ENCODE assay signal across 25 cellular contexts in genomic region chr19:43848821-43849220, GRCh38. TPM values are rescaled to one million over a fixed set of nuclear protein-coding genes. Genes with fewer than 3 reads are reported as not detected.
DNase-seq lines count a peak whose midpoint lies in the region; ATAC-seq, FAIRE-seq and TF ChIP-seq lines count a peak whose summit lies in the region.
"Had no signal": no experiment of that assay in that cellular context is flagged by ENCODE, and none has a peak within 500 bp of the region (broad histone marks: within the 10 kb centered on the region; RNA-seq: fewer than 3 reads in every experiment).

No MANE protein-coding gene starts in this region.

- peaks cover 35% of the 10 kb centered on the region for H3K36me3 Mint-ChIP-seq in activated T-helper 2 cell treated with anti-CD3 and anti-CD28 coated beads, Interferon-gamma antibody, Interleukin-2, Interleukin-4, amounts not matched to agents 10 μg/mL and 5 μg/mL and 100 μg/mL, durations not matched to agents 14 hours and 24 hours and 36 hours (ENCODE audit: low read depth)
- peaks cover 35% of the 10 kb centered on the region for H3K36me3 Mint-ChIP-seq in activated T-cell treated with anti-CD3 and anti-CD28 coated beads, Interleukin-2, amount 50 U/mL, for 4 hours (ENCODE audit: insufficient read depth)

- no peak for ATAC-seq in A549
- ATAC-seq in GM12878: no peak
- ATAC-seq in activated T-cell treated with anti-CD3 and anti-CD28 coated beads, Interleukin-2, amount 50 U/mL, for 4 hours: no peak
- ATAC-seq: CD8-positive, alpha-beta T cell; HepG2 had no signal

- no peak overlapping the region for H3K27ac Mint-ChIP-seq in activated T-helper 2 cell treated with anti-CD3 and anti-CD28 coated beads, Interferon-gamma antibody, Interleukin-2, Interleukin-4, amounts not matched to agents 10 μg/mL and 5 μg/mL and 100 μg/mL, durations not matched to agents 14 hours and 24 hours and 36 hours
- H3K27ac Mint-ChIP-seq: CD14-positive monocyte; CD8-positive, alpha-beta T cell; H9; IgD-negative memory B cell had no signal

- H3K27me3 Mint-ChIP-seq in activated T-helper 2 cell treated with anti-CD3 and anti-CD28 coated beads, Interferon-gamma antibody, Interleukin-2, Interleukin-4, amounts not matched to agents 10 μg/mL and 5 μg/mL and 100 μg/mL, durations not matched to agents 14 hours and 24 hours and 36 hours (ENCODE audit: low read depth): no peaks in the 10 kb centered on the region
- no peaks in the 10 kb centered on the region for H3K27me3 Mint-ChIP-seq in activated T-cell treated with anti-CD3 and anti-CD28 coated beads, Interleukin-2, amount 50 U/mL, for 4 hours (ENCODE audit: low read depth)
- H3K27me3 Mint-ChIP-seq: IgD-negative memory B cell had no signal

- no peaks in the 10 kb centered on the region for H3K79me2 ChIP-seq in GM12878 (ENCODE audit: control insufficient read depth, insufficient read depth, low read length)

- TF ChIP-seq POLR2A in A549 (IDR thresholded peaks at IDR 0.05; ENCODE audit: low read length) (no peak), GM12878 (IDR thresholded peaks at IDR 0.05; ENCODE audit: low read depth, low read length) (no peak)

- TF ChIP-seq RAD21 in A549 (conservative IDR thresholded peaks at IDR 0.05 in 1 of 2, IDR thresholded peaks at IDR 0.05 in 1 of 2) (no peak), GM12878 (IDR thresholded peaks at IDR 0.05; ENCODE audit: insufficient read depth, low read depth, low read length) (no peak)

- H3K36me3 ChIP-seq in HEK293 (ENCODE audit: control insufficient read depth in 2 of 2, insufficient read depth in 1 of 2, low read length in 2 of 2) (peaks cover 56 to 81% of the 10 kb centered on the region in 2 experiments), GM12878 (ENCODE audit: control insufficient read depth in 2 of 2, insufficient read depth in 2 of 2, low read length in 1 of 2) (no peaks in the 10 kb centered on the region), muscle layer of duodenum (ENCODE audit: control insufficient read depth in 1 of 2, insufficient read depth in 2 of 2, low read length in 2 of 2) (peaks cover 34 to 76% of the 10 kb centered on the region in 2 donors)

- FAIRE-seq in A549 (lab: Jason Lieb, UNC): peak; percentile 59
- no peak for FAIRE-seq in GM12878 (lab: Jason Lieb, UNC)
- FAIRE-seq in frontal cortex (lab: Jason Lieb, UNC): no peak
- FAIRE-seq: GM12891, HepG2 had no signal

- H3K4me1 ChIP-seq in A549 (no peaks in the 10 kb centered on the region), HEK293 (ENCODE audit: control insufficient read depth, insufficient read depth, low read length) (no peaks in the 10 kb centered on the region), GM12878 (ENCODE audit: control insufficient read depth, insufficient read depth, low read length) (no peaks in the 10 kb centered on the region), muscle layer of duodenum (ENCODE audit: control insufficient read depth in 1 of 2, insufficient read depth in 2 of 2, low read length in 2 of 2) (no peaks in the 10 kb centered on the region)
- H3K4me1 ChIP-seq: BLaER1 had no signal

- POLR2A ChIA-PET in A549 (lab: Yijun Ruan, JAX) (no interaction called here), HEK293 (lab: Yijun Ruan, JAX) (no interaction called here), GM12878 (lab: Charles Lee) (no interaction called here)

- H3K9me3 ChIP-seq in A549: peaks cover 92% of the 10 kb centered on the region
- peaks cover 49% of the 10 kb centered on the region for H3K9me3 ChIP-seq in HEK293 (ENCODE audit: control insufficient read depth, insufficient read depth, low read depth, low read length)
- H3K9me3 ChIP-seq in GM12878 (replicated peaks; ENCODE audit: control insufficient read depth, insufficient read depth, low read length): peaks cover 19% of the 10 kb centered on the region
- peaks cover 74 to 79% of the 10 kb centered on the region in 2 donors for H3K9me3 ChIP-seq in muscle layer of duodenum (ENCODE audit: control insufficient read depth in 1 of 2, low read length in 2 of 2)

- H3K27me3 ChIP-seq in GM12878 (replicated peaks in 1 of 2; ENCODE audit: control insufficient read depth in 2 of 2, insufficient read depth in 2 of 2, low read length in 1 of 2): no peaks in the 10 kb centered on the region
- no peaks in the 10 kb centered on the region for H3K27me3 ChIP-seq in muscle layer of duodenum (ENCODE audit: low read depth, low read length)
- H3K27me3 ChIP-seq: BLaER1 had no signal

- H3K4me3 ChIP-seq in A549 (no peak overlapping the region), HEK293 (ENCODE audit: low read depth, low read length) (no peak overlapping the region), GM12878 (no peak overlapping the region), muscle layer of duodenum (ENCODE audit: low read depth in 1 of 2, low read length in 2 of 2) (peak overlapping the region; percentile 21 to 54)
- H3K4me3 ChIP-seq: BLaER1, GM23248 had no signal

- no peaks in the 10 kb centered on the region for H3K4me1 Mint-ChIP-seq in activated T-helper 2 cell treated with anti-CD3 and anti-CD28 coated beads, Interferon-gamma antibody, Interleukin-2, Interleukin-4, amounts not matched to agents 10 μg/mL and 5 μg/mL and 100 μg/mL, durations not matched to agents 14 hours and 24 hours and 36 hours (ENCODE audit: low read depth)
- H3K4me1 Mint-ChIP-seq in activated T-cell treated with anti-CD3 and anti-CD28 coated beads, Interleukin-2, amount 50 U/mL, for 4 hours (ENCODE audit: low read depth): no peaks in the 10 kb centered on the region
- H3K4me1 Mint-ChIP-seq: CD14-positive monocyte, H9, IgD-negative memory B cell had no signal

- in situ Hi-C loops in GM12878 (cut with MboI): no loop called here

- SMC1A ChIA-PET in GM12878 (lab: Charles Lee; ENCODE audit: uncharacterized antibody, unreplicated experiment): no interaction called here

- no TSS peak for BruUV-seq in GM12878 (replicated peaks; lab: Mats Ljungman, UMichigan)

- H2AFZ ChIP-seq in GM12878 (ENCODE audit: control insufficient read depth, low read depth, low read length): no peak overlapping the region
- H2AFZ ChIP-seq: GM23248 had no signal

- TF ChIP-seq CTCF in A549 (IDR thresholded peaks at IDR 0.05): no peak
- TF ChIP-seq CTCF in HEK293 (tag by site-specific recombination; IDR thresholded peaks at IDR 0.05): no peak
- TF ChIP-seq CTCF in GM12878 (IDR thresholded peaks at IDR 0.05 in 2 of 3, conservative IDR thresholded peaks at IDR 0.05 in 1 of 3; ENCODE audit: control insufficient read depth in 2 of 3, extremely low read depth in 1 of 3, insufficient read depth in 1 of 3, low read depth in 3 of 3, low read length in 3 of 3): no peak

- RAD21 ChIA-PET in GM12878 (lab: Charles Lee; ENCODE audit: unreplicated experiment): no interaction called here

- intact Hi-C loops in GM12878 (cut with micrococcal nuclease; ENCODE audit: unreplicated experiment): no loop called here
- intact Hi-C loops in activated T-helper 2 cell treated with anti-CD3 and anti-CD28 coated beads, Interferon-gamma antibody, Interleukin-2, Interleukin-4, amounts not matched to agents 10 μg/mL and 5 μg/mL and 100 μg/mL, durations not matched to agents 14 hours and 24 hours and 36 hours (cut with micrococcal nuclease): no loop called here

- H3K27ac ChIP-seq in A549 (no peak overlapping the region), HEK293 (ENCODE audit: extremely low read depth, low read depth, low read length) (no peak overlapping the region), GM12878 (ENCODE audit: control insufficient read depth, insufficient read depth) (no peak overlapping the region), muscle layer of duodenum (ENCODE audit: low read length) (no peak overlapping the region)
- H3K27ac ChIP-seq: 22Rv1, BLaER1, GM23248, HL-60 had no signal

- CTCF ChIA-PET in A549 (lab: Yijun Ruan, JAX) (no interaction called here), HEK293 (lab: Yijun Ruan, JAX) (no interaction called here), GM12878 (lab: Yijun Ruan, JAX) (no interaction called here)

- H4K20me1 ChIP-seq in GM12878 (ENCODE audit: control insufficient read depth, insufficient read depth): no peaks in the 10 kb centered on the region
- H4K20me1 ChIP-seq: BLaER1 had no signal

- H3K4me2 ChIP-seq in A549 (no peak overlapping the region), GM12878 (ENCODE audit: control insufficient read depth, insufficient read depth) (no peak overlapping the region)
- H3K4me2 ChIP-seq: BLaER1 had no signal

- no peak for TF ChIP-seq EP300 in A549 (IDR thresholded peaks at IDR 0.05)
- no peak for TF ChIP-seq EP300 in GM12878 (IDR thresholded peaks at IDR 0.05; ENCODE audit: borderline replicate concordance in 1 of 2, control insufficient read depth in 1 of 2, low read depth in 2 of 2, low read length in 2 of 2)

- H3K9me3 Mint-ChIP-seq in activated T-helper 2 cell treated with anti-CD3 and anti-CD28 coated beads, Interferon-gamma antibody, Interleukin-2, Interleukin-4, amounts not matched to agents 10 μg/mL and 5 μg/mL and 100 μg/mL, durations not matched to agents 14 hours and 24 hours and 36 hours: peaks cover 69% of the 10 kb centered on the region
- peaks cover 56% of the 10 kb centered on the region for H3K9me3 Mint-ChIP-seq in activated T-cell treated with anti-CD3 and anti-CD28 coated beads, Interleukin-2, amount 50 U/mL, for 4 hours

- DNase-seq in A549 (ENCODE audit: low read depth in 1 of 2, low spot score in 1 of 2) (no peak), GM12878 (ENCODE audit: low read depth, low spot score) (no peak), frontal cortex (ENCODE audit: low spot score in 2 of 2) (no peak), NCI-H187 (lab: John Stamatoyannopoulos, UW) (no peak)
- DNase-seq in activated T-helper 2 cell treated with anti-CD3 and anti-CD28 coated beads, Interferon-gamma antibody, Interleukin-2, Interleukin-4, amounts not matched to agents 10 μg/mL and 5 μg/mL and 100 μg/mL, durations not matched to agents 14 hours and 24 hours and 36 hours (ENCODE audit: low spot score): no peak
- DNase-seq in activated T-cell treated with anti-CD3 and anti-CD28 coated beads, Interleukin-2, amount 50 U/mL, for 4 hours: no peak
- DNase-seq: CD8-positive, alpha-beta T cell; DMS 273 treated with DMSO at 0.1 percent for 48 hours; DMS53; DND-41; EL; GM23248; H9; KG1 had no signal

- no peak overlapping the region for H3K4me3 Mint-ChIP-seq in activated T-helper 2 cell treated with anti-CD3 and anti-CD28 coated beads, Interferon-gamma antibody, Interleukin-2, Interleukin-4, amounts not matched to agents 10 μg/mL and 5 μg/mL and 100 μg/mL, durations not matched to agents 14 hours and 24 hours and 36 hours (ENCODE audit: low read depth)
- H3K4me3 Mint-ChIP-seq in activated T-cell treated with anti-CD3 and anti-CD28 coated beads, Interleukin-2, amount 50 U/mL, for 4 hours: no peak overlapping the region
- H3K4me3 Mint-ChIP-seq: CD14-positive monocyte; CD8-positive, alpha-beta T cell; H9 had no signal

- H3K9ac ChIP-seq in GM12878 (ENCODE audit: control insufficient read depth, insufficient read depth, low read length): no peak overlapping the region
- H3K9ac ChIP-seq: BLaER1, GM23248 had no signal

RNA-seq across cellular contexts. Expression of gene ZNF283, which starts 21.7 kb away (rescaled TPM):
- polyA plus RNA-seq in A549 (2011; rRNA removed): 5.1 and 8.9 TPM in 2 replicates
- polyA plus RNA-seq in A549 (2012; cell fraction: cytosol; rRNA removed): 0.70 and 1.4 TPM in 2 replicates
- 0.72 and 1.3 TPM in 2 replicates for polyA plus RNA-seq in A549 (2012; cell fraction: nucleus; rRNA removed)
- 5.2 to 6.1 TPM (median 5.6 TPM) in 3 replicates for polyA plus RNA-seq in A549 (2017; fragmentation: RNase III; extraction: RNeasy Plus Mini Kit Qiagen cat#74134 plus additional on column Dnase treatment)
- polyA minus RNA-seq in A549 (2011; rRNA and poly(A)+ RNA removed): 5.7 and 6.8 TPM in 2 replicates
- 40.7 and 62.8 TPM in 2 replicates for total RNA-seq in GM12878 (2013; cell fraction: nucleolus; rRNA removed)
- 4.3 and 4.9 TPM in 2 replicates for total RNA-seq in GM12878 (2014; rRNA removed)
- total RNA-seq in GM12878 (2014; rRNA removed; fragmentation: Illumina TruSeq; extraction: Trizol): 7.8 and 7.9 TPM in 2 replicates
- 5.1 and 5.4 TPM in 2 replicates for total RNA-seq in GM12878 (2021)
- polyA plus RNA-seq in GM12878 (2011; ENCODE audit: low read depth): 2.7 TPM
- polyA plus RNA-seq in GM12878 (2011; rRNA removed): 5.6 and 11.4 TPM in 2 replicates
- polyA plus RNA-seq in GM12878 (2011; cell fraction: cytosol; rRNA removed): 1.5 and 2.6 TPM in 2 replicates
- 4.8 and 5.6 TPM in 2 replicates for polyA plus RNA-seq in GM12878 (2011; cell fraction: nucleus; rRNA removed)
- polyA plus RNA-seq in GM12878 (2012): 3.9 and 4.4 TPM in 2 replicates
- polyA plus RNA-seq in GM12878 (2014; fragmentation: Illumina TruSeq; extraction: Trizol): 3.0 and 6.7 TPM in 2 replicates
- 1 to 10 TPM; 2.2 to 2.4 TPM for polyA plus RNA-seq in GM12878 (2014; fragmentation: Nextera tagmentation; extraction: Ambion mirVana)
- 3.1 and 3.8 TPM in 2 replicates for polyA plus RNA-seq in GM12878 (2014; rRNA removed)
- polyA plus RNA-seq in GM12878 (2016; fragmentation: Nextera tagmentation; extraction: Ambion mirVana): 1 to 10 TPM; 3.0 to 3.6 TPM
- polyA minus RNA-seq in GM12878 (2011; rRNA and poly(A)+ RNA removed): 4.8 and 5.4 TPM in 2 replicates
- polyA minus RNA-seq in GM12878 (2011; cell fraction: cytosol; rRNA and poly(A)+ RNA removed): 2.0 and 5.5 TPM in 2 replicates
- 5.4 and 6.1 TPM in 2 replicates for polyA minus RNA-seq in GM12878 (2011; cell fraction: nucleus; rRNA and poly(A)+ RNA removed)
- 3.6 and 4.6 TPM in 2 replicates for total RNA-seq in activated T-helper 2 cell treated with anti-CD3 and anti-CD28 coated beads, Interferon-gamma antibody, Interleukin-2, Interleukin-4, amounts not matched to agents 10 μg/mL and 5 μg/mL and 100 μg/mL, durations not matched to agents 14 hours and 24 hours and 36 hours
- 1 to 10 TPM; 2.7 to 3.2 (median 3.0) TPM for total RNA-seq in activated T-cell treated with anti-CD3 and anti-CD28 coated beads, Interleukin-2, amount 50 U/mL, for 4 hours
- 33.4 TPM for total RNA-seq in frontal cortex

RNA-seq across cellular contexts. Expression of gene ZNF404, which starts 34.9 kb away (rescaled TPM):
- polyA plus RNA-seq in A549 (2011; rRNA removed) (1.2 and 1.4 TPM in 2 replicates), A549 (2017; fragmentation: RNase III; extraction: RNeasy Plus Mini Kit Qiagen cat#74134 plus additional on column Dnase treatment) (0.75 to 1.1 TPM (median 0.89 TPM) in 3 replicates), GM12878 (2011; rRNA removed) (2.3 and 5.5 TPM in 2 replicates), GM12878 (2014; fragmentation: Illumina TruSeq; extraction: Trizol) (1.2 and 1.5 TPM in 2 replicates), GM12878 (2014; fragmentation: Nextera tagmentation; extraction: Ambion mirVana) (under 1 TPM; 0.31 to 0.42 TPM), GM12878 (2014; rRNA removed) (0.18 and 0.63 TPM in 2 replicates), GM12878 (2016; fragmentation: Nextera tagmentation; extraction: Ambion mirVana) (under 1 TPM in 1 of 2 experiments, not detected in 1; 0.68 TPM)
- 0.29 and 0.32 TPM in 2 replicates for polyA plus RNA-seq in A549 (2012; cell fraction: cytosol; rRNA removed)
- 0.05 and 0.07 TPM in 2 replicates for polyA plus RNA-seq in A549 (2012; cell fraction: nucleus; rRNA removed)
- polyA minus RNA-seq in A549 (2011; rRNA and poly(A)+ RNA removed): 0.21 TPM in 1 of 2 replicates, not detected in the other
- 14.0 and 16.7 TPM in 2 replicates for total RNA-seq in GM12878 (2013; cell fraction: nucleolus; rRNA removed)
- total RNA-seq in GM12878 (2014; rRNA removed) (0.11 and 0.38 TPM in 2 replicates), GM12878 (2014; rRNA removed; fragmentation: Illumina TruSeq; extraction: Trizol) (0.72 and 1.0 TPM in 2 replicates), GM12878 (2021) (0.36 and 0.64 TPM in 2 replicates), frontal cortex (4.9 TPM)
- 1.9 TPM for polyA plus RNA-seq in GM12878 (2011; ENCODE audit: low read depth)
- polyA plus RNA-seq in GM12878 (2011; cell fraction: cytosol; rRNA removed): 0.67 and 1.6 TPM in 2 replicates
- 1.8 and 3.5 TPM in 2 replicates for polyA plus RNA-seq in GM12878 (2011; cell fraction: nucleus; rRNA removed)
- 3.5 and 4.9 TPM in 2 replicates for polyA plus RNA-seq in GM12878 (2012)
- 0.82 and 0.88 TPM in 2 replicates for polyA minus RNA-seq in GM12878 (2011; rRNA and poly(A)+ RNA removed)
- not detected in 2 replicates for polyA minus RNA-seq in GM12878 (2011; cell fraction: cytosol; rRNA and poly(A)+ RNA removed)
- polyA minus RNA-seq in GM12878 (2011; cell fraction: nucleus; rRNA and poly(A)+ RNA removed): 0.96 and 1.1 TPM in 2 replicates
- 0.53 and 1.7 TPM in 2 replicates for total RNA-seq in activated T-helper 2 cell treated with anti-CD3 and anti-CD28 coated beads, Interferon-gamma antibody, Interleukin-2, Interleukin-4, amounts not matched to agents 10 μg/mL and 5 μg/mL and 100 μg/mL, durations not matched to agents 14 hours and 24 hours and 36 hours
- total RNA-seq in activated T-cell treated with anti-CD3 and anti-CD28 coated beads, Interleukin-2, amount 50 U/mL, for 4 hours: under 1 TPM; 0.22 to 0.51 (median 0.34) TPM
- total RNA-seq: G401 had no signal
- polyA plus RNA-seq: CD14-positive monocyte had no signal

RNA-seq across cellular contexts. Expression of gene LYPD5, which starts 46.6 kb away (rescaled TPM):
- polyA plus RNA-seq in A549 (2011; rRNA removed) (0.12 and 0.16 TPM in 2 replicates), A549 (2017; fragmentation: RNase III; extraction: RNeasy Plus Mini Kit Qiagen cat#74134 plus additional on column Dnase treatment) (0.09 to 0.22 TPM (median 0.18 TPM) in 3 replicates), GM12878 (2011; rRNA removed) (0.04 and 0.09 TPM in 2 replicates), GM12878 (2014; fragmentation: Illumina TruSeq; extraction: Trizol) (0.56 and 0.62 TPM in 2 replicates), GM12878 (2014; fragmentation: Nextera tagmentation; extraction: Ambion mirVana) (under 1 TPM in 1 of 2 experiments, not detected in 1; 0.24 TPM), GM12878 (2014; rRNA removed) (2.0 and 2.2 TPM in 2 replicates), GM12878 (2016; fragmentation: Nextera tagmentation; extraction: Ambion mirVana) (1 to 10 TPM; 1.1 to 1.5 TPM)
- 0.15 and 0.19 TPM in 2 replicates for polyA plus RNA-seq in A549 (2012; cell fraction: cytosol; rRNA removed)
- 0.28 and 0.33 TPM in 2 replicates for polyA plus RNA-seq in A549 (2012; cell fraction: nucleus; rRNA removed)
- 0.37 and 1.0 TPM in 2 replicates for polyA minus RNA-seq in A549 (2011; rRNA and poly(A)+ RNA removed)
- total RNA-seq in GM12878 (2013; cell fraction: nucleolus; rRNA removed): 0.25 TPM in 1 of 2 replicates, not detected in the other
- total RNA-seq in GM12878 (2014; rRNA removed) (0.76 and 1.4 TPM in 2 replicates), GM12878 (2014; rRNA removed; fragmentation: Illumina TruSeq; extraction: Trizol) (0.37 and 0.40 TPM in 2 replicates), GM12878 (2021) (0.69 and 1.5 TPM in 2 replicates), frontal cortex (2.0 TPM)
- not detected for polyA plus RNA-seq in GM12878 (2011; ENCODE audit: low read depth)
- polyA plus RNA-seq in GM12878 (2011; cell fraction: cytosol; rRNA removed): 0.10 and 0.16 TPM in 2 replicates
- polyA plus RNA-seq in GM12878 (2011; cell fraction: nucleus; rRNA removed): 0.37 TPM in 1 of 2 replicates, not detected in the other
- 0.23 and 0.51 TPM in 2 replicates for polyA plus RNA-seq in GM12878 (2012)
- polyA minus RNA-seq in GM12878 (2011; rRNA and poly(A)+ RNA removed): not detected in 2 replicates
- not detected in 2 replicates for polyA minus RNA-seq in GM12878 (2011; cell fraction: cytosol; rRNA and poly(A)+ RNA removed)
- polyA minus RNA-seq in GM12878 (2011; cell fraction: nucleus; rRNA and poly(A)+ RNA removed): 0.36 TPM in 1 of 2 replicates, not detected in the other
- total RNA-seq in activated T-helper 2 cell treated with anti-CD3 and anti-CD28 coated beads, Interferon-gamma antibody, Interleukin-2, Interleukin-4, amounts not matched to agents 10 μg/mL and 5 μg/mL and 100 μg/mL, durations not matched to agents 14 hours and 24 hours and 36 hours: 0.14 and 0.41 TPM in 2 replicates
- under 1 TPM in 2 of 3 donors, not detected in 1; 0.53 to 0.87 TPM for total RNA-seq in activated T-cell treated with anti-CD3 and anti-CD28 coated beads, Interleukin-2, amount 50 U/mL, for 4 hours
- total RNA-seq: A673; CD8-positive, alpha-beta T cell; G401; HepG2 had no signal
- polyA plus RNA-seq: HepG2, IgD-negative memory B cell had no signal

Comparison
In these comparisons a context has a peak if more than half of its experiments do, and no peak if none do; other contexts are left out.
1. H3K4me3 ChIP-seq: peak in muscle layer of duodenum (2 of 2); none in A549 (single experiment), HEK293 (single experiment) and GM12878 (single experiment).